ENCODE assay signal across 1 cellular context in genomic region chr5:140700177-140701144, GRCh38.
A peak's percentile ranks its signal among the peaks of the same experiment; 100 is the strongest.
TF ChIP-seq lines count a peak whose summit lies in the region.

A gene with protein sequence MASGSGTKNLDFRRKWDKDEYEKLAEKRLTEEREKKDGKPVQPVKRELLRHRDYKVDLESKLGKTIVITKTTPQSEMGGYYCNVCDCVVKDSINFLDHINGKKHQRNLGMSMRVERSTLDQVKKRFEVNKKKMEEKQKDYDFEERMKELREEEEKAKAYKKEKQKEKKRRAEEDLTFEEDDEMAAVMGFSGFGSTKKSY (plus strand): TSS chr5:140700447. CDS start chr5:140700461, 14 bp downstream.

TF ChIP-seq in GM12878, 131 proteins besides CTCF, POLR2A, EP300 and RAD21 (continued from another document):
- TF ChIP-seq CEBPZ (IDR thresholded peaks at IDR 0.05; ENCODE audit: low read depth, low read length) (peak; percentile 11; the same call in 1 of the 2 replicates), CHD4 (IDR thresholded peaks at IDR 0.05) (no peak), POLR2AphosphoS5 (IDR thresholded peaks at IDR 0.05; ENCODE audit: low read length) (peak; percentile 91), HDAC6 (IDR thresholded peaks at IDR 0.05; ENCODE audit: unreplicated experiment) (no peak), ZBED1 (IDR thresholded peaks at IDR 0.05; ENCODE audit: borderline replicate concordance) (no peak), BCL11A (IDR thresholded peaks at IDR 0.05; ENCODE audit: low read depth, low read length) (no peak), DPF2 (IDR thresholded peaks at IDR 0.05) (no peak), NFIC (IDR thresholded peaks at IDR 0.05; ENCODE audit: low read depth, low read length) (peak; percentile 88), JUNB (IDR thresholded peaks at IDR 0.05) (no peak), IRF5 (IDR thresholded peaks at IDR 0.05; ENCODE audit: borderline replicate concordance) (no peak), TARDBP (IDR thresholded peaks at IDR 0.05; ENCODE audit: borderline replicate concordance) (no peak), EED (IDR thresholded peaks at IDR 0.05; ENCODE audit: low read depth) (no peak), E2F4 (IDR thresholded peaks at IDR 0.05; ENCODE audit: low read depth, low read length) (no peak), SMAD5 (IDR thresholded peaks at IDR 0.05; ENCODE audit: low read depth) (peak; percentile 68; the same call in 1 of the 2 replicates), RUNX3 (IDR thresholded peaks at IDR 0.05; ENCODE audit: low read length) (peak; percentile 50), PAX5 (IDR thresholded peaks at IDR 0.05; ENCODE audit: borderline replicate concordance, low read depth, low read length) (0 out of 2 replicates have a peak, but pooled peaks have one; percentile 11), KAT2A (conservative IDR thresholded peaks at IDR 0.05; ENCODE audit: control insufficient read depth, low read depth, low read length) (no peak), RB1 (IDR thresholded peaks at IDR 0.05; ENCODE audit: borderline replicate concordance) (no peak), USF1 (IDR thresholded peaks at IDR 0.05; ENCODE audit: borderline replicate concordance, extremely low read length, insufficient read depth, low read depth, low read length) (no peak), HDAC2 (IDR thresholded peaks at IDR 0.05) (no peak), HCFC1 (IDR thresholded peaks at IDR 0.05; ENCODE audit: low read length) (peak; percentile 76), POU2F2 (IDR thresholded peaks at IDR 0.05; ENCODE audit: borderline replicate concordance, low read depth, low read length) (peak; percentile 64; the same call in 1 of the 3 replicates), ZBTB33 (IDR thresholded peaks at IDR 0.05) (no peak), KLF5 (IDR thresholded peaks at IDR 0.05; ENCODE audit: partially characterized antibody) (peak; percentile 59), SREBF2 (IDR thresholded peaks at IDR 0.05; ENCODE audit: low read length) (no peak), TCF3 (IDR thresholded peaks at IDR 0.05; ENCODE audit: borderline replicate concordance, insufficient read depth, low read depth, low read length) (no peak), PML (IDR thresholded peaks at IDR 0.05; ENCODE audit: low read length) (peak; percentile 90; the same call in 1 of the 2 replicates), PAX8 (IDR thresholded peaks at IDR 0.05) (no peak), HDGF (IDR thresholded peaks at IDR 0.05) (no peak), WRNIP1 (IDR thresholded peaks at IDR 0.05; ENCODE audit: borderline replicate concordance, low read depth, low read length) (no peak), ZNF384 (IDR thresholded peaks at IDR 0.05; ENCODE audit: borderline replicate concordance, low read depth, low read length) (no peak), SMC3 (IDR thresholded peaks at IDR 0.05; ENCODE audit: borderline replicate concordance, low read length) (no peak)
- TF ChIP-seq, protein P1, sequence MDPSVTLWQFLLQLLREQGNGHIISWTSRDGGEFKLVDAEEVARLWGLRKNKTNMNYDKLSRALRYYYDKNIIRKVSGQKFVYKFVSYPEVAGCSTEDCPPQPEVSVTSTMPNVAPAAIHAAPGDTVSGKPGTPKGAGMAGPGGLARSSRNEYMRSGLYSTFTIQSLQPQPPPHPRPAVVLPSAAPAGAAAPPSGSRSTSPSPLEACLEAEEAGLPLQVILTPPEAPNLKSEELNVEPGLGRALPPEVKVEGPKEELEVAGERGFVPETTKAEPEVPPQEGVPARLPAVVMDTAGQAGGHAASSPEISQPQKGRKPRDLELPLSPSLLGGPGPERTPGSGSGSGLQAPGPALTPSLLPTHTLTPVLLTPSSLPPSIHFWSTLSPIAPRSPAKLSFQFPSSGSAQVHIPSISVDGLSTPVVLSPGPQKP (IDR thresholded peaks at IDR 0.05; ENCODE audit: low read depth, low read length), result no peak
- TF ChIP-seq, protein P2, sequence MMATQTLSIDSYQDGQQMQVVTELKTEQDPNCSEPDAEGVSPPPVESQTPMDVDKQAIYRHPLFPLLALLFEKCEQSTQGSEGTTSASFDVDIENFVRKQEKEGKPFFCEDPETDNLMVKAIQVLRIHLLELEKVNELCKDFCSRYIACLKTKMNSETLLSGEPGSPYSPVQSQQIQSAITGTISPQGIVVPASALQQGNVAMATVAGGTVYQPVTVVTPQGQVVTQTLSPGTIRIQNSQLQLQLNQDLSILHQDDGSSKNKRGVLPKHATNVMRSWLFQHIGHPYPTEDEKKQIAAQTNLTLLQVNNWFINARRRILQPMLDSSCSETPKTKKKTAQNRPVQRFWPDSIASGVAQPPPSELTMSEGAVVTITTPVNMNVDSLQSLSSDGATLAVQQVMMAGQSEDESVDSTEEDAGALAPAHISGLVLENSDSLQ (IDR thresholded peaks at IDR 0.05), result 0 out of 2 replicates have a peak, but pooled peaks have one; percentile 18
- TF ChIP-seq, protein P3, sequence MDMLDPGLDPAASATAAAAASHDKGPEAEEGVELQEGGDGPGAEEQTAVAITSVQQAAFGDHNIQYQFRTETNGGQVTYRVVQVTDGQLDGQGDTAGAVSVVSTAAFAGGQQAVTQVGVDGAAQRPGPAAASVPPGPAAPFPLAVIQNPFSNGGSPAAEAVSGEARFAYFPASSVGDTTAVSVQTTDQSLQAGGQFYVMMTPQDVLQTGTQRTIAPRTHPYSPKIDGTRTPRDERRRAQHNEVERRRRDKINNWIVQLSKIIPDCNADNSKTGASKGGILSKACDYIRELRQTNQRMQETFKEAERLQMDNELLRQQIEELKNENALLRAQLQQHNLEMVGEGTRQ (IDR thresholded peaks at IDR 0.05; ENCODE audit: borderline replicate concordance, low read depth, low read length), result no peak
- TF ChIP-seq, protein P4, sequence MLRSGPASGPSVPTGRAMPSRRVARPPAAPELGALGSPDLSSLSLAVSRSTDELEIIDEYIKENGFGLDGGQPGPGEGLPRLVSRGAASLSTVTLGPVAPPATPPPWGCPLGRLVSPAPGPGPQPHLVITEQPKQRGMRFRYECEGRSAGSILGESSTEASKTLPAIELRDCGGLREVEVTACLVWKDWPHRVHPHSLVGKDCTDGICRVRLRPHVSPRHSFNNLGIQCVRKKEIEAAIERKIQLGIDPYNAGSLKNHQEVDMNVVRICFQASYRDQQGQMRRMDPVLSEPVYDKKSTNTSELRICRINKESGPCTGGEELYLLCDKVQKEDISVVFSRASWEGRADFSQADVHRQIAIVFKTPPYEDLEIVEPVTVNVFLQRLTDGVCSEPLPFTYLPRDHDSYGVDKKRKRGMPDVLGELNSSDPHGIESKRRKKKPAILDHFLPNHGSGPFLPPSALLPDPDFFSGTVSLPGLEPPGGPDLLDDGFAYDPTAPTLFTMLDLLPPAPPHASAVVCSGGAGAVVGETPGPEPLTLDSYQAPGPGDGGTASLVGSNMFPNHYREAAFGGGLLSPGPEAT (IDR thresholded peaks at IDR 0.05; ENCODE audit: low read depth), result peak; percentile 97
